ENCODE assay signal across 1 cellular context in the genomic region with DNA sequence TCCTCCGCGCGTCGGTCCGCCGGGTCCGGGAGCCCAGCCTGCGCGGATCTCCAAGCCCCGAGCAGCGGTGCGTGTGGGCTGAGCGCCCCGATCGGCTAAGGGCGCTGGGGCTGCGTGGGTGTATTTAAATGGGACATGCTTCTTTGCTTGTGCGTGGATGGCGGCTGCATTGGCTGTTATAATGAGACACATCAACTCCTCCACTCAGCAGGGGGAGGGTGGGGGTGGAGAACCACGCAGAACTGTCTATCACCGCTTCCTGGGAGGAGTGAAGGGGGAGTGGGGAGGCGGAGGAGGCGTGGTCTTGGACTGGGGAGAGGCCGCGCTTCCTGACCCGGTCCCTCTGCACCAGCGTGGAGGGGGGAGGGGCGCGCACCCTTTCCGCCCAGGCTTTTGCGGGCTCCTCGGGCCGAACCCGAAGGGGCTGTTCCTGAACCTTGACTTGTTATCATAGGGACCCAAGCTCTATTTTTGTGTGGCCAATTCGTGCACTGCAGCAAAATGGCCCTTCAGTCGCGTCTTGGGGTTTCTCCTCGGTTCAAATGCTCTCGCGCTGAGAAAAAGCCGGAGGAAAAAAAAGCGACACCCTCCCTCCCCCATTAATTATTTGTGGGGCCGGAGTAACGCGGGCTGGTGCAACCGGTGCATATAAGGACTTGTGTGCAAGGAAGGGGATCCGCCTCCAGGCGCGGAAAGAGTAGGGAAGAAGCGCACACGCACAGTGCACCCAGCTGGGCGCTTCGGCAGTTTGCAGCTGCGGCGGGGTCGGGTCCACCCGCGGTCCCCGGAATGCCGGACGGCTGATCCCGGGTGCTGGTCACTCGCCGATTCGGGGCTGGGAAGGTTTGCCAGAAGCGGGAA.
TF ChIP-seq lines count a peak whose summit lies in the region.

Gene TNIK (minus strand): TSS at position 180 of the 861 bp plus-strand sequence. CDS start 342 bp downstream, outside the sequence.

TF ChIP-seq in GM12878, 131 proteins besides CTCF, POLR2A, EP300 and RAD21 (continued from another document and continues in another):
- TF ChIP-seq HSF1 (IDR thresholded peaks at IDR 0.05; ENCODE audit: low read depth, low read length): no peak
- no peak for TF ChIP-seq WRNIP1 (IDR thresholded peaks at IDR 0.05; ENCODE audit: borderline replicate concordance, low read depth, low read length)
- peak; percentile 27; the same call in 1 of the 2 replicates for TF ChIP-seq MYB (IDR thresholded peaks at IDR 0.05; ENCODE audit: borderline replicate concordance, low read depth, low read length)
- no peak for TF ChIP-seq YBX1 (IDR thresholded peaks at IDR 0.05)
- TF ChIP-seq RBBP5 (conservative IDR thresholded peaks at IDR 0.05): 0 out of 2 replicates have a peak, but pooled peaks have one; percentile 24
- TF ChIP-seq ZBTB33 (IDR thresholded peaks at IDR 0.05): no peak
- TF ChIP-seq, protein P1, sequence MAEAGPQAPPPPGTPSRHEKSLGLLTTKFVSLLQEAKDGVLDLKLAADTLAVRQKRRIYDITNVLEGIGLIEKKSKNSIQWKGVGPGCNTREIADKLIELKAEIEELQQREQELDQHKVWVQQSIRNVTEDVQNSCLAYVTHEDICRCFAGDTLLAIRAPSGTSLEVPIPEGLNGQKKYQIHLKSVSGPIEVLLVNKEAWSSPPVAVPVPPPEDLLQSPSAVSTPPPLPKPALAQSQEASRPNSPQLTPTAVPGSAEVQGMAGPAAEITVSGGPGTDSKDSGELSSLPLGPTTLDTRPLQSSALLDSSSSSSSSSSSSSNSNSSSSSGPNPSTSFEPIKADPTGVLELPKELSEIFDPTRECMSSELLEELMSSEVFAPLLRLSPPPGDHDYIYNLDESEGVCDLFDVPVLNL (IDR thresholded peaks at IDR 0.05; ENCODE audit: low read depth, low read length): no peak
- peak; percentile 90; the same call in 1 of the 2 replicates for TF ChIP-seq TAF1 (IDR thresholded peaks at IDR 0.05; ENCODE audit: borderline replicate concordance, low read depth, low read length)
- TF ChIP-seq IKZF1 (conservative IDR thresholded peaks at IDR 0.05): peak; percentile 77
- TF ChIP-seq, protein P2, sequence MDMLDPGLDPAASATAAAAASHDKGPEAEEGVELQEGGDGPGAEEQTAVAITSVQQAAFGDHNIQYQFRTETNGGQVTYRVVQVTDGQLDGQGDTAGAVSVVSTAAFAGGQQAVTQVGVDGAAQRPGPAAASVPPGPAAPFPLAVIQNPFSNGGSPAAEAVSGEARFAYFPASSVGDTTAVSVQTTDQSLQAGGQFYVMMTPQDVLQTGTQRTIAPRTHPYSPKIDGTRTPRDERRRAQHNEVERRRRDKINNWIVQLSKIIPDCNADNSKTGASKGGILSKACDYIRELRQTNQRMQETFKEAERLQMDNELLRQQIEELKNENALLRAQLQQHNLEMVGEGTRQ (IDR thresholded peaks at IDR 0.05; ENCODE audit: borderline replicate concordance, low read depth, low read length): no peak
- TF ChIP-seq KLF5 (IDR thresholded peaks at IDR 0.05; ENCODE audit: partially characterized antibody): peak; percentile 36
- peak; percentile 65 for TF ChIP-seq NKRF (conservative IDR thresholded peaks at IDR 0.05)
- no peak for TF ChIP-seq SP1 (IDR thresholded peaks at IDR 0.05; ENCODE audit: low read depth, low read length)
- TF ChIP-seq TCF3 (IDR thresholded peaks at IDR 0.05; ENCODE audit: borderline replicate concordance, insufficient read depth, low read depth, low read length): peak; percentile 72; the same call in 1 of the 2 replicates
- TF ChIP-seq ZNF217 (IDR thresholded peaks at IDR 0.05): peak; percentile 14; the same call in 1 of the 2 replicates
- peak; percentile 14; the same call in 1 of the 2 replicates for TF ChIP-seq ZNF384 (IDR thresholded peaks at IDR 0.05; ENCODE audit: borderline replicate concordance, low read depth, low read length)
- peak; percentile 35 for TF ChIP-seq MEF2A (IDR thresholded peaks at IDR 0.05; ENCODE audit: insufficient read depth, low read depth, low read length)
- peak; percentile 12; the same call in 1 of the 2 replicates for TF ChIP-seq BCL11A (IDR thresholded peaks at IDR 0.05; ENCODE audit: low read depth, low read length)
- no peak for TF ChIP-seq RAD51 (IDR thresholded peaks at IDR 0.05)
- TF ChIP-seq, protein P3, sequence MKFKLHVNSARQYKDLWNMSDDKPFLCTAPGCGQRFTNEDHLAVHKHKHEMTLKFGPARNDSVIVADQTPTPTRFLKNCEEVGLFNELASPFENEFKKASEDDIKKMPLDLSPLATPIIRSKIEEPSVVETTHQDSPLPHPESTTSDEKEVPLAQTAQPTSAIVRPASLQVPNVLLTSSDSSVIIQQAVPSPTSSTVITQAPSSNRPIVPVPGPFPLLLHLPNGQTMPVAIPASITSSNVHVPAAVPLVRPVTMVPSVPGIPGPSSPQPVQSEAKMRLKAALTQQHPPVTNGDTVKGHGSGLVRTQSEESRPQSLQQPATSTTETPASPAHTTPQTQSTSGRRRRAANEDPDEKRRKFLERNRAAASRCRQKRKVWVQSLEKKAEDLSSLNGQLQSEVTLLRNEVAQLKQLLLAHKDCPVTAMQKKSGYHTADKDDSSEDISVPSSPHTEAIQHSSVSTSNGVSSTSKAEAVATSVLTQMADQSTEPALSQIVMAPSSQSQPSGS (IDR thresholded peaks at IDR 0.05; ENCODE audit: low read length): no peak; the same call in 1 of the 2 replicates
- TF ChIP-seq STAT3 (IDR thresholded peaks at IDR 0.05; ENCODE audit: low read depth, low read length): no peak
- 0 out of 2 replicates have a peak, but pooled peaks have one; percentile 41 for TF ChIP-seq NFIC (IDR thresholded peaks at IDR 0.05; ENCODE audit: low read depth, low read length)
- peak; percentile 86; the same call in 1 of the 2 replicates for TF ChIP-seq HDGF (IDR thresholded peaks at IDR 0.05)
- no peak for TF ChIP-seq ESRRA (IDR thresholded peaks at IDR 0.05; ENCODE audit: low read length)
- no peak for TF ChIP-seq IRF5 (IDR thresholded peaks at IDR 0.05; ENCODE audit: borderline replicate concordance)
- peak; percentile 63 for TF ChIP-seq ATF7 (IDR thresholded peaks at IDR 0.05; ENCODE audit: low read depth)
- TF ChIP-seq ZSCAN29 (IDR thresholded peaks at IDR 0.05): no peak
- no peak for TF ChIP-seq SMARCA5 (IDR thresholded peaks at IDR 0.05)
- peak; percentile 79 for TF ChIP-seq GATAD2B (conservative IDR thresholded peaks at IDR 0.05; ENCODE audit: low read depth)
- TF ChIP-seq RFX5 (IDR thresholded peaks at IDR 0.05; ENCODE audit: low read depth, low read length): no peak
- no peak for TF ChIP-seq ZNF687 (IDR thresholded peaks at IDR 0.05)
- peak; percentile 70 for TF ChIP-seq YY1 (IDR thresholded peaks at IDR 0.05; ENCODE audit: low read depth, low read length)
- peak; percentile 77 for TF ChIP-seq MTA2 (IDR thresholded peaks at IDR 0.05; ENCODE audit: low read depth)
- no peak for TF ChIP-seq EZH2 (IDR thresholded peaks at IDR 0.05; ENCODE audit: borderline replicate concordance, control insufficient read depth, low read depth, low read length)
- no peak for TF ChIP-seq STAT1 (conservative IDR thresholded peaks at IDR 0.05)
- peak; percentile 27 to 55; a peak in 3 of 4 replicates for TF ChIP-seq BHLHE40 (IDR thresholded peaks at IDR 0.05; ENCODE audit: borderline replicate concordance in 1 of 2, low read depth in 2 of 2, low read length in 1 of 2)
- TF ChIP-seq ASH2L (IDR thresholded peaks at IDR 0.05; ENCODE audit: borderline replicate concordance, low read depth): no peak; the same call in 1 of the 2 replicates
- TF ChIP-seq MEF2B (IDR thresholded peaks at IDR 0.05; ENCODE audit: partially characterized antibody, poor library complexity, severe bottlenecking): no peak
- peak; percentile 57; the same call in 1 of the 2 replicates for TF ChIP-seq SMAD5 (IDR thresholded peaks at IDR 0.05; ENCODE audit: low read depth)
- no peak for TF ChIP-seq GABPA (IDR thresholded peaks at IDR 0.05; ENCODE audit: low read depth)
- TF ChIP-seq LARP7 (IDR thresholded peaks at IDR 0.05): peak; percentile 68; the same call in 1 of the 2 replicates
- TF ChIP-seq JUNB (IDR thresholded peaks at IDR 0.05): no peak
- no peak for TF ChIP-seq ZZZ3 (IDR thresholded peaks at IDR 0.05; ENCODE audit: control insufficient read depth, insufficient read length, low read depth)
- no peak for TF ChIP-seq CHD1 (IDR thresholded peaks at IDR 0.05; ENCODE audit: low read depth, low read length)
- peak; percentile 35 for TF ChIP-seq HDAC6 (IDR thresholded peaks at IDR 0.05; ENCODE audit: unreplicated experiment)
- TF ChIP-seq SMAD1 (IDR thresholded peaks at IDR 0.05; ENCODE audit: low read depth, partially characterized antibody): no peak
- TF ChIP-seq MAX (IDR thresholded peaks at IDR 0.05; ENCODE audit: low read depth, low read length): peak; percentile 58; the same call in 1 of the 2 replicates
- 0 out of 2 replicates have a peak, but pooled peaks have one; percentile 15 for TF ChIP-seq TCF12 (IDR thresholded peaks at IDR 0.05; ENCODE audit: low read depth, low read length)
- TF ChIP-seq CREB1 (IDR thresholded peaks at IDR 0.05; ENCODE audit: low read depth): peak; percentile 72; the same call in 1 of the 2 replicates
